ENCODE assay signal across 27 cellular contexts in the genomic region with DNA sequence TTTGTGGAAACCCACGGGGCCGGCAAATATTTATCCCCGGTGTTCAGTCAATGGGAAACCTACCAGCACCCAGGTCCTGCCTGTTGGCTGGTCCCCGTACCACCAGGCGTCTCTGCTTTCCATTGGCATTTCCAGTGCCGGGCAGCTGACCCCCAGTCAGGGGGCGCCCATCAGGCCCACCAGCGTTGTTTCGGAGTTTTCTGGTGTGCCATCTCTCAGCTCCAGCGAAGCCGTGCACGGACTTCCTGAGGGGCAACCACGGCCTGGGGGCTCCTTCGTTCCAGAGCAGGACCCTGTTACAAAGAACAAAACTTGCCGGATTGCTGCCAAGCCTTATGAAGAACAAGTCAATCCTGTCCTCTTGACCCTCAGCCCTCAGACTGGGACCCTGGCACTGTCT.
"Had no signal": no experiment of that assay in that cellular context is flagged by ENCODE, and none has a peak within 500 bp of the region (broad histone marks: within the 10 kb centered on the region; RNA-seq: fewer than 3 reads in every experiment).

No MANE protein-coding gene starts in this region.

- H3K4me3 Mint-ChIP-seq: naive thymus-derived CD4-positive, alpha-beta T cell; natural killer cell; nephron; neural progenitor cell; stimulated activated memory B cell treated with anti-CD40 and anti-IgM and Interleukin-4, amounts not matched to agents 10 μg/mL and 1 μg/mL and 100 μg/mL, for 72 hours; stimulated activated naive CD8-positive, alpha-beta T cell treated with anti-CD3 and anti-CD28 coated beads, Interleukin-15, amount 100 ng/mL, for 72 hours; type B pancreatic cell had no signal

- H3K4me2 ChIP-seq: neural progenitor cell, smooth muscle cell had no signal

- H3K9ac ChIP-seq: neural progenitor cell had no signal

- H3K4me1 Mint-ChIP-seq: natural killer cell; stimulated activated memory B cell treated with anti-CD40 and anti-IgM and Interleukin-4, amounts not matched to agents 10 μg/mL and 1 μg/mL and 100 μg/mL, for 72 hours; stimulated activated naive CD8-positive, alpha-beta T cell treated with anti-CD3 and anti-CD28 coated beads, Interleukin-15, amount 100 ng/mL, for 72 hours had no signal

- H3K27ac Mint-ChIP-seq: naive thymus-derived CD4-positive, alpha-beta T cell; natural killer cell; nephron; neural progenitor cell; stimulated activated memory B cell treated with anti-CD40 and anti-IgM and Interleukin-4, amounts not matched to agents 10 μg/mL and 1 μg/mL and 100 μg/mL, for 72 hours; stimulated activated naive CD8-positive, alpha-beta T cell treated with anti-CD3 and anti-CD28 coated beads, Interleukin-15, amount 100 ng/mL, for 72 hours; type B pancreatic cell had no signal

- H3K9me3 Mint-ChIP-seq: naive thymus-derived CD4-positive, alpha-beta T cell; natural killer cell; nephron; neural progenitor cell; stimulated activated memory B cell treated with anti-CD40 and anti-IgM and Interleukin-4, amounts not matched to agents 10 μg/mL and 1 μg/mL and 100 μg/mL, for 72 hours; stimulated activated naive CD8-positive, alpha-beta T cell treated with anti-CD3 and anti-CD28 coated beads, Interleukin-15, amount 100 ng/mL, for 72 hours; type B pancreatic cell had no signal

- ATAC-seq: naive thymus-derived CD4-positive, alpha-beta T cell; natural killer cell; pancreas; right cardiac atrium; sciatic nerve; stimulated activated memory B cell treated with anti-CD40 and anti-IgM and Interleukin-4, amounts not matched to agents 10 μg/mL and 1 μg/mL and 100 μg/mL, for 72 hours; stimulated activated naive CD8-positive, alpha-beta T cell treated with anti-CD3 and anti-CD28 coated beads, Interleukin-15, amount 100 ng/mL, for 72 hours; stimulated activated naive CD8-positive, alpha-beta T cell treated with anti-CD3 and anti-CD28 coated beads, Interleukin-15, Interleukin-2, amounts not matched to agents 100 U/mL and 50 U/mL, for 24 hours; upper lobe of right lung had no signal

- H3K9me3 ChIP-seq: pancreas, prostate gland, suprapubic skin, testis, tibial artery, transverse colon, upper lobe of right lung, uterus had no signal

- H3K36me3 ChIP-seq: neural progenitor cell, pancreas, prostate gland, transverse colon, upper lobe of right lung, uterus had no signal

- FAIRE-seq: pancreas had no signal

- H3K27me3 Mint-ChIP-seq: naive thymus-derived CD4-positive, alpha-beta T cell; stimulated activated memory B cell treated with anti-CD40 and anti-IgM and Interleukin-4, amounts not matched to agents 10 μg/mL and 1 μg/mL and 100 μg/mL, for 72 hours; stimulated activated naive CD8-positive, alpha-beta T cell treated with anti-CD3 and anti-CD28 coated beads, Interleukin-15, amount 100 ng/mL, for 72 hours; type B pancreatic cell had no signal

- H3K4me3 ChIP-seq: neural progenitor cell, pancreas, prostate gland, skin epidermis, smooth muscle cell, suprapubic skin, testis, tibial artery, transverse colon, upper lobe of right lung, uterus had no signal

- H3K36me3 Mint-ChIP-seq: natural killer cell had no signal

- H3K4me1 ChIP-seq: neural progenitor cell, pancreas, prostate gland, suprapubic skin, transverse colon, upper lobe of right lung, uterus had no signal

- H2AFZ ChIP-seq: neural progenitor cell had no signal

- H3K27ac ChIP-seq: neural progenitor cell, pancreas, prostate gland, skin epidermis, suprapubic skin, testis, tibial artery, transverse colon, upper lobe of right lung, uterus had no signal

- H3K27me3 ChIP-seq: neural progenitor cell, pancreas, suprapubic skin, testis, tibial artery, transverse colon, upper lobe of right lung, uterus had no signal

- DNase-seq: naive thymus-derived CD4-positive, alpha-beta T cell; natural killer cell; occipital lobe; pancreas; right cardiac atrium; stimulated activated CD4-positive, alpha-beta T cell treated with anti-CD3 and anti-CD28 coated beads, Interleukin-15, amount 100 ng/mL, for 24 hours; stimulated activated CD4-positive, alpha-beta T cell treated with anti-CD3 and anti-CD28 coated beads, Interleukin-2, amount 100 ng/mL, for 24 hours; stimulated activated CD4-positive, alpha-beta T cell treated with anti-CD3 and anti-CD28 coated beads, Interleukin-2, amount 100 ng/mL, for 48 hours; stimulated activated CD4-positive, alpha-beta T cell treated with anti-CD3 and anti-CD28 coated beads, Interleukin-4, amount 100 ng/mL, for 24 hours; stimulated activated naive CD4-positive, alpha-beta T cell; stimulated activated naive CD8-positive, alpha-beta T cell treated with anti-CD3 and anti-CD28 coated beads, Interleukin-15, amount 100 ng/mL, for 72 hours; stimulated activated naive CD8-positive, alpha-beta T cell treated with anti-CD3 and anti-CD28 coated beads, Interleukin-15, Interleukin-2, amounts not matched to agents 100 U/mL and 50 U/mL, for 24 hours; substantia nigra; testis; tibial artery; transverse colon; upper lobe of right lung; uterus had no signal
